Comparison of ENCODE assay signal across 33 cellular contexts in the genomic region with DNA sequence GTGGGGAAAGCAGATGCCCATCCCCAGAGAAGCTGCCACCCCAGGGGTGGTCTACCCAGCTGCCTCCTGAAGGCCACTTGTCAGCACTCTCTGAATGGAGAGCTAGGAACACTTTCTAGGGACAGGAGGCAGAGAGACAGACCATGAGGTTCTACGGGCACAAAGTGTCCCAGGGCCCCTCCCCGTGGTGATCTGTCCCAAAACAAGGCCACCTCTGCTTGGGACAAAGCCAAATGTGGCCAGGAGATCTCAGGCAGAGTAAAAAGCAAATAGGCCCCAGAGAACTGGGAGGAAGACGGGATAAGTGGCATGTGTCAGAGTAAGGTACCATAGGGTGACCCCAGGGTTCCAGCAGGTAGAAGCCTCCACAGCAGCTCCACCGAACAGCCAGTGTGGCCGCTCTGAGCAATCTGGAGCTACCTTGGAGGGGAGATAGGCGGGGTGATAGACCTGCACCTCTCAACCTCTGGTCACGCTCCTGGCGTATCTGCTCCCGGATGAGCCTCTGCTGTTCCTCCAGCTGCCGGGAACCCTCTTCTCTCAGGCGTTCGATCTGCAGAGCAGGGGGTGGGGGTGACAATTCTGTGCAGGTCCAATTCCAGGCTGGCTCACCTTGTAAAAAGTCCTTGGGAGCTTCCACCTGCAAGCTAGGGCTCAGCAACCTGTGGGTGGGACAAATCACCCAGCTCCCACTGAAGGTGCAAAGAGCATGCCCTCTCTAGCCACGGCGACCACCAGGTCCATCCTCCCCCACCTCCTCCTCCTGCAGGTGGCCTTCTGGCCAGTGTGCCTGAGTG. TPM values are rescaled to one million over a fixed set of nuclear protein-coding genes. Genes with fewer than 3 reads are reported as not detected.
DNase-seq lines count a peak whose midpoint lies in the region; ATAC-seq, FAIRE-seq and TF ChIP-seq lines count a peak whose summit lies in the region.
"Had no signal": no experiment of that assay in that cellular context is flagged by ENCODE, and none has a peak within 500 bp of the region (broad histone marks: within the 10 kb centered on the region; RNA-seq: fewer than 3 reads in every experiment).

No MANE protein-coding gene starts in this region.

- no peaks in the 10 kb centered on the region for H3K27me3 ChIP-seq in HepG2 (ENCODE audit: control insufficient read depth in 1 of 2, insufficient read depth in 2 of 2, low read length in 2 of 2)
- H3K27me3 ChIP-seq in gastrocnemius medialis = no peaks in the 10 kb centered on the region
- no peaks in the 10 kb centered on the region for H3K27me3 ChIP-seq in thyroid gland
- H3K27me3 ChIP-seq: MG63, SJCRH30 had no signal

- H3K27ac Mint-ChIP-seq in MCF 10A (ENCODE audit: low read depth, unreplicated experiment) = peak overlapping the region; percentile 72
- no peak overlapping the region for H3K27ac Mint-ChIP-seq in activated T-cell treated with anti-CD3 and anti-CD28 coated beads, Interleukin-2, amount 50 U/mL, for 24 hours
- H3K27ac Mint-ChIP-seq: IgD-negative memory B cell had no signal

- intact Hi-C loops in MCF 10A (cut with micrococcal nuclease) = no loop called here
- intact Hi-C loops in HepG2 (cut with micrococcal nuclease; ENCODE audit: unreplicated experiment) = no loop called here
- intact Hi-C loops in gastrocnemius medialis (cut with DNase I; ENCODE audit: low total_unique reads) = no loop called here
- intact Hi-C loops in thyroid gland (cut with DNase I) = loop anchor here (10.0 kb wide), 1 partner anchor 211 kb away; a partner anchor contains a TSS

- in situ Hi-C loops in HepG2 (cut with HindIII; ENCODE audit: extremely low pct_ligation_motif_present, low pct_unique_long_range_greater_than_20kb) (no loop called here), gastrocnemius medialis (cut with MboI; ENCODE audit: low sequenced_read_pairs in 4 of 4) (loop anchor here in 1 of 4 donors (25.0 kb wide), 1 partner anchor 89 kb away; a partner anchor contains a TSS)

- no peak for TF ChIP-seq RAD21 in HepG2 (CRISPR knock-in tag; IDR thresholded peaks at IDR 0.05)

- peaks cover 72% of the 10 kb centered on the region for H3K36me3 Mint-ChIP-seq in MCF 10A (ENCODE audit: insufficient read depth, unreplicated experiment)
- H3K36me3 Mint-ChIP-seq in activated T-cell treated with anti-CD3 and anti-CD28 coated beads, Interleukin-2, amount 50 U/mL, for 24 hours (ENCODE audit: low read depth) = peaks cover 86% of the 10 kb centered on the region
- H3K36me3 Mint-ChIP-seq: IgD-negative memory B cell had no signal

- no peaks in the 10 kb centered on the region for H3K9me3 Mint-ChIP-seq in MCF 10A (ENCODE audit: unreplicated experiment)
- no peaks in the 10 kb centered on the region for H3K9me3 Mint-ChIP-seq in activated T-cell treated with anti-CD3 and anti-CD28 coated beads, Interleukin-2, amount 50 U/mL, for 24 hours
- H3K9me3 Mint-ChIP-seq: activated CD4-positive, alpha-beta T cell treated with anti-CD3 and anti-CD28 coated beads, Interleukin-2, amount 10 ng/mL, durations not matched to agents 7 days and 5 days; activated naive CD4-positive, alpha-beta T cell treated with anti-CD3 and anti-CD28 coated beads, Interleukin-2, amount 10 ng/mL, durations not matched to agents 7 days and 5 days; CD8-positive, alpha-beta memory T cell; IgD-negative memory B cell; neural crest cell had no signal

- H3K4me1 ChIP-seq in HepG2 (ENCODE audit: insufficient read depth, low read length) = no peaks in the 10 kb centered on the region
- H3K4me1 ChIP-seq in gastrocnemius medialis = peaks cover 7 to 10% of the 10 kb centered on the region in 2 donors
- no peaks in the 10 kb centered on the region for H3K4me1 ChIP-seq in thyroid gland
- H3K4me1 ChIP-seq: HAP-1, parathyroid adenoma had no signal

- H3K36me3 ChIP-seq in HepG2 (replicated peaks in 1 of 2; ENCODE audit: control insufficient read depth in 1 of 2, insufficient read depth in 2 of 2, low read length in 2 of 2) (peaks cover 33 to 67% of the 10 kb centered on the region in 2 experiments; a peak in 4 of 5 replicates), gastrocnemius medialis (peaks cover 0 to 79% of the 10 kb centered on the region in 2 donors), thyroid gland (peaks cover 46 to 53% of the 10 kb centered on the region in 2 donors)

- POLR2A ChIA-PET in MCF 10A (lab: Yijun Ruan, JAX) (interaction anchor here (0.5 to 4.2 kb wide), 14 partner anchors 7 to 535 kb away, joined by 3 to 28 read pairs (median 5); a partner anchor contains a TSS), HepG2 (lab: Yijun Ruan, JAX) (no interaction called here)

- 90% methylated on average over 7 of the region's 14 CpGs for whole genome bisulfite sequencing in HepG2 (ENCODE audit: low lambda C conversion rate)
- 97 to 98% methylated on average over 12 to 14 of the region's 14 CpGs for WGBS in thyroid gland, 2 donors

- H3K4me3 ChIP-seq in HepG2 (replicated peaks in 1 of 3; ENCODE audit: insufficient read depth in 1 of 3, low read depth in 2 of 3, low read length in 3 of 3) = no peak overlapping the region
- H3K4me3 ChIP-seq in gastrocnemius medialis = no peak overlapping the region
- no peak overlapping the region for H3K4me3 ChIP-seq in thyroid gland (replicated peaks in 1 of 3)
- H3K4me3 ChIP-seq: HAP-1, MG63, SJCRH30 had no signal

- H3K79me2 ChIP-seq in HepG2 (ENCODE audit: insufficient read depth, low read length) = no peaks in the 10 kb centered on the region

- no peaks in the 10 kb centered on the region for H3K9me3 ChIP-seq in HepG2 (ENCODE audit: low read length)
- H3K9me3 ChIP-seq in gastrocnemius medialis = no peaks in the 10 kb centered on the region
- H3K9me3 ChIP-seq in thyroid gland = no peaks in the 10 kb centered on the region
- H3K9me3 ChIP-seq: HAP-1, MG63, SJCRH30 had no signal

- TF ChIP-seq CTCF in C4-2B (conservative IDR thresholded peaks at IDR 0.05) (no peak), MCF 10A (IDR thresholded peaks at IDR 0.05; ENCODE audit: unreplicated experiment) (no peak), HepG2 (CRISPR knock-in tag; IDR thresholded peaks at IDR 0.05) (no peak), gastrocnemius medialis (IDR thresholded peaks at IDR 0.05 in 4 of 5, conservative IDR thresholded peaks at IDR 0.05 in 1 of 5) (no peak), thyroid gland (IDR thresholded peaks at IDR 0.05) (no peak)

- TF ChIP-seq EP300 in HepG2 (IDR thresholded peaks at IDR 0.05; ENCODE audit: low read depth in 2 of 2, low read length in 2 of 2) (no peak), HepG2 (CRISPR knock-in tag; IDR thresholded peaks at IDR 0.05; ENCODE audit: borderline replicate concordance) (no peak)

- CTCF ChIA-PET in MCF 10A (lab: Yijun Ruan, JAX) = interaction anchor here (0.5 to 2.4 kb wide), 15 partner anchors 9 to 1975 kb away, joined by 3 to 18 read pairs (median 3); a partner anchor contains a TSS
- CTCF ChIA-PET in HepG2 (lab: Yijun Ruan, JAX; ENCODE audit: low intra/inter-chr PET ratio, low total read pairs) = no interaction called here

- DNase-seq in MCF 10A (ENCODE audit: unreplicated experiment) (no peak), HepG2 (ENCODE audit: low spot score) (no peak), gastrocnemius medialis (no peak), thyroid gland (no peak)
- DNase-seq in activated T-cell treated with anti-CD3 and anti-CD28 coated beads, Interleukin-2, amount 50 U/mL, for 24 hours = no peak
- DNase-seq: amygdala; effector CD8-positive, alpha-beta T cell; erythroblast; left ventricle myocardium superior; midbrain; NCI-H1417; NCI-H2029 treated with DMSO at 0.1 percent for 48 hours; NCI-H2227 treated with DMSO at 0.1 percent for 48 hours; right cardiac atrium; SJCRH30; stimulated activated CD4-positive, alpha-beta T cell treated with anti-CD3 and anti-CD28 coated beads, Interleukin-4, amount 100 ng/mL, for 4 hours; stimulated activated naive CD4-positive, alpha-beta T cell; T1000; WERI-Rb-1 had no signal

- no peaks in the 10 kb centered on the region for H3K27me3 Mint-ChIP-seq in MCF 10A (ENCODE audit: insufficient read depth, unreplicated experiment)
- no peaks in the 10 kb centered on the region for H3K27me3 Mint-ChIP-seq in activated T-cell treated with anti-CD3 and anti-CD28 coated beads, Interleukin-2, amount 50 U/mL, for 24 hours
- H3K27me3 Mint-ChIP-seq: activated CD4-positive, alpha-beta T cell treated with anti-CD3 and anti-CD28 coated beads, Interleukin-2, amount 10 ng/mL, durations not matched to agents 7 days and 5 days; activated naive CD4-positive, alpha-beta T cell treated with anti-CD3 and anti-CD28 coated beads, Interleukin-2, amount 10 ng/mL, durations not matched to agents 7 days and 5 days; IgD-negative memory B cell had no signal

- ATAC-seq in HepG2 (no peak), gastrocnemius medialis (peak in 1 of 2 donors; percentile 34), HG03108 (IDR thresholded peaks at IDR 0.05; ENCODE audit: unreplicated experiment) (no peak), GM19023 (IDR thresholded peaks at IDR 0.05; ENCODE audit: unreplicated experiment) (no peak)
- ATAC-seq: left ventricle myocardium superior had no signal

- no peak for FAIRE-seq in HepG2 (lab: Jason Lieb, UNC)
- FAIRE-seq: A204.1, frontal cortex, GM12891 had no signal

- peak overlapping the region; percentile 72 for H3K27ac ChIP-seq in C4-2B
- no peak overlapping the region for H3K27ac ChIP-seq in HepG2 (ENCODE audit: extremely low read length, insufficient read depth, low read length)
- H3K27ac ChIP-seq in gastrocnemius medialis = peak overlapping the region; percentile 18 to 70 (median 48)
- no peak overlapping the region for H3K27ac ChIP-seq in thyroid gland
- H3K27ac ChIP-seq: parathyroid adenoma, SJCRH30, WERI-Rb-1 had no signal

- H4K20me1 ChIP-seq in HepG2 (ENCODE audit: insufficient read depth, low read length) = no peaks in the 10 kb centered on the region

- peaks cover 19% of the 10 kb centered on the region for H3K4me1 Mint-ChIP-seq in MCF 10A (ENCODE audit: insufficient read depth, unreplicated experiment)
- peaks cover 9% of the 10 kb centered on the region for H3K4me1 Mint-ChIP-seq in activated T-cell treated with anti-CD3 and anti-CD28 coated beads, Interleukin-2, amount 50 U/mL, for 24 hours (ENCODE audit: low read depth)
- H3K4me1 Mint-ChIP-seq: IgD-negative memory B cell, neural crest cell had no signal

- H3K4me2 ChIP-seq in HepG2 (ENCODE audit: low read depth, low read length) = no peak overlapping the region

- no peak for TF ChIP-seq POLR2A in HepG2 (IDR thresholded peaks at IDR 0.05; ENCODE audit: insufficient read depth in 1 of 2, low read depth in 2 of 2, low read length in 2 of 2)
- no peak for TF ChIP-seq POLR2A in gastrocnemius medialis (IDR thresholded peaks at IDR 0.05)
- no peak for TF ChIP-seq POLR2A in thyroid gland (IDR thresholded peaks at IDR 0.05)

- BruUV-seq in MCF 10A (replicated peaks; lab: Mats Ljungman, UMichigan) = no TSS peak
- BruUV-seq in HepG2 (replicated peaks; lab: Mats Ljungman, UMichigan) = no TSS peak

- no peak overlapping the region for H3K9ac ChIP-seq in HepG2 (ENCODE audit: insufficient read depth, low read depth, low read length)
- H3K9ac ChIP-seq: parathyroid adenoma had no signal

- H2AFZ ChIP-seq in HepG2 (ENCODE audit: low read length) = no peak overlapping the region
- H2AFZ ChIP-seq: parathyroid adenoma had no signal

- H3K4me3 Mint-ChIP-seq in MCF 10A (ENCODE audit: unreplicated experiment) = peak overlapping the region; percentile 57
- no peak overlapping the region for H3K4me3 Mint-ChIP-seq in activated T-cell treated with anti-CD3 and anti-CD28 coated beads, Interleukin-2, amount 50 U/mL, for 24 hours
- H3K4me3 Mint-ChIP-seq: activated CD4-positive, alpha-beta T cell treated with anti-CD3 and anti-CD28 coated beads, Interleukin-2, amount 10 ng/mL, durations not matched to agents 7 days and 5 days; activated naive CD4-positive, alpha-beta T cell treated with anti-CD3 and anti-CD28 coated beads, Interleukin-2, amount 10 ng/mL, durations not matched to agents 7 days and 5 days; IgD-negative memory B cell; neural crest cell had no signal

RNA-seq across cellular contexts. Expression of a gene that starts 6.2 kb away (rescaled TPM):
- total RNA-seq in MCF 10A (2022) = 0.26 and 0.52 TPM in 2 replicates
- total RNA-seq in HepG2 (2016; rRNA removed; fragmentation: Illumina TruSeq; extraction: Trizol) = 0.34 and 0.51 TPM in 2 replicates
- not detected in 2 replicates for total RNA-seq in HepG2 (2016; cell fraction: cytosol; rRNA removed; fragmentation: Illumina TruSeq; extraction: Trizol; ENCODE audit: low read depth)
- 0.24 and 0.67 TPM in 2 replicates for total RNA-seq in HepG2 (2016; cell fraction: insoluble cytoplasmic fraction; rRNA removed; fragmentation: Illumina TruSeq; extraction: Trizol)
- total RNA-seq in HepG2 (2016; cell fraction: membrane; rRNA removed; fragmentation: Illumina TruSeq; extraction: Trizol) = 0.12 and 0.14 TPM in 2 replicates
- total RNA-seq in HepG2 (2016; cell fraction: nucleus; rRNA removed; fragmentation: Illumina TruSeq; extraction: Trizol) = 0.97 and 1.1 TPM in 2 replicates
- 1.0 and 1.1 TPM in 2 replicates for polyA plus RNA-seq in HepG2 (2011; rRNA removed)
- polyA plus RNA-seq in HepG2 (2011; cell fraction: cytosol; rRNA removed) = 0.38 and 0.59 TPM in 2 replicates
- polyA plus RNA-seq in HepG2 (2011; cell fraction: nucleus; rRNA removed) = 2.6 and 3.2 TPM in 2 replicates
- 1.3 and 1.5 TPM in 2 replicates for polyA plus RNA-seq in HepG2 (2012)
- not detected in 2 replicates for polyA plus RNA-seq in HepG2 (2016; cell fraction: cytosol; fragmentation: Illumina TruSeq; extraction: Trizol; ENCODE audit: low read depth)
- polyA plus RNA-seq in HepG2 (2016; cell fraction: insoluble cytoplasmic fraction; fragmentation: Illumina TruSeq; extraction: Trizol; ENCODE audit: low read depth) = 0.23 and 0.52 TPM in 2 replicates
- 0.17 and 0.19 TPM in 2 replicates for polyA plus RNA-seq in HepG2 (2016; cell fraction: membrane; fragmentation: Illumina TruSeq; extraction: Trizol; ENCODE audit: low read depth)
- 1.7 and 2.1 TPM in 2 replicates for polyA plus RNA-seq in HepG2 (2016; cell fraction: nucleus; fragmentation: Illumina TruSeq; extraction: Trizol; ENCODE audit: insufficient read depth, low read depth)
- polyA minus RNA-seq in HepG2 (2011; rRNA and poly(A)+ RNA removed; ENCODE audit: low replicate concordance) = 1.5 and 2.1 TPM in 2 replicates
- polyA minus RNA-seq in HepG2 (2011; cell fraction: cytosol; rRNA and poly(A)+ RNA removed) = 0.26 and 0.30 TPM in 2 replicates
- polyA minus RNA-seq in HepG2 (2011; cell fraction: nucleus; rRNA and poly(A)+ RNA removed) = 2.8 and 3.6 TPM in 2 replicates
- total RNA-seq in gastrocnemius medialis = under 1 TPM in 2 of 4 donors, not detected in 2; 0.09 to 0.49 TPM
- total RNA-seq in thyroid gland = under 1 TPM in 3 of 4 donors, not detected in 1; 0.13 to 0.79 (median 0.22) TPM
- total RNA-seq: frontal cortex, left ventricle myocardium superior had no signal

RNA-seq across cellular contexts. Expression of a gene that starts 12.1 kb away (rescaled TPM):
- total RNA-seq in MCF 10A (2022) = 7.2 and 8.2 TPM in 2 replicates
- 92.4 and 93.1 TPM in 2 replicates for total RNA-seq in HepG2 (2016; rRNA removed; fragmentation: Illumina TruSeq; extraction: Trizol)
- 106 and 198 TPM in 2 replicates for total RNA-seq in HepG2 (2016; cell fraction: cytosol; rRNA removed; fragmentation: Illumina TruSeq; extraction: Trizol; ENCODE audit: low read depth)
- total RNA-seq in HepG2 (2016; cell fraction: insoluble cytoplasmic fraction; rRNA removed; fragmentation: Illumina TruSeq; extraction: Trizol) = 92.8 and 98.5 TPM in 2 replicates
- total RNA-seq in HepG2 (2016; cell fraction: membrane; rRNA removed; fragmentation: Illumina TruSeq; extraction: Trizol) = 116 and 181 TPM in 2 replicates
- 33.3 and 38.5 TPM in 2 replicates for total RNA-seq in HepG2 (2016; cell fraction: nucleus; rRNA removed; fragmentation: Illumina TruSeq; extraction: Trizol)
- polyA plus RNA-seq in HepG2 (2011; rRNA removed) = 51.5 and 55.8 TPM in 2 replicates
- 71.1 and 107 TPM in 2 replicates for polyA plus RNA-seq in HepG2 (2011; cell fraction: cytosol; rRNA removed)
- 36.7 and 39.2 TPM in 2 replicates for polyA plus RNA-seq in HepG2 (2011; cell fraction: nucleus; rRNA removed)
- polyA plus RNA-seq in HepG2 (2012) = 23.3 and 24.8 TPM in 2 replicates
- polyA plus RNA-seq in HepG2 (2016; cell fraction: cytosol; fragmentation: Illumina TruSeq; extraction: Trizol; ENCODE audit: low read depth) = 113 and 197 TPM in 2 replicates
- 83.4 and 86.6 TPM in 2 replicates for polyA plus RNA-seq in HepG2 (2016; cell fraction: insoluble cytoplasmic fraction; fragmentation: Illumina TruSeq; extraction: Trizol; ENCODE audit: low read depth)
- 98.6 and 148 TPM in 2 replicates for polyA plus RNA-seq in HepG2 (2016; cell fraction: membrane; fragmentation: Illumina TruSeq; extraction: Trizol; ENCODE audit: low read depth)
- polyA plus RNA-seq in HepG2 (2016; cell fraction: nucleus; fragmentation: Illumina TruSeq; extraction: Trizol; ENCODE audit: insufficient read depth, low read depth) = 46.0 and 55.2 TPM in 2 replicates
- 37.3 and 70.3 TPM in 2 replicates for polyA minus RNA-seq in HepG2 (2011; rRNA and poly(A)+ RNA removed; ENCODE audit: low replicate concordance)
- polyA minus RNA-seq in HepG2 (2011; cell fraction: cytosol; rRNA and poly(A)+ RNA removed) = 16.0 and 18.6 TPM in 2 replicates
- polyA minus RNA-seq in HepG2 (2011; cell fraction: nucleus; rRNA and poly(A)+ RNA removed) = 13.9 and 15.3 TPM in 2 replicates
- 10 to 100 TPM in 3 of 4 donors, under 1 TPM in 1; 0.49 to 16.9 (median 14.4) TPM for total RNA-seq in gastrocnemius medialis
- 10 to 100 TPM; 17.1 to 73.4 (median 34.7) TPM for total RNA-seq in thyroid gland
- total RNA-seq: SJCRH30 had no signal

RNA-seq across cellular contexts. Expression of a gene that starts 20.9 kb away (rescaled TPM):
- 31.8 and 36.1 TPM in 2 replicates for total RNA-seq in MCF 10A (2022)
- 10.5 and 19.5 TPM in 2 replicates for total RNA-seq in HepG2 (2016; rRNA removed; fragmentation: Illumina TruSeq; extraction: Trizol)
- total RNA-seq in HepG2 (2016; cell fraction: cytosol; rRNA removed; fragmentation: Illumina TruSeq; extraction: Trizol; ENCODE audit: low read depth) = 18.0 and 20.7 TPM in 2 replicates
- 7.9 and 18.6 TPM in 2 replicates for total RNA-seq in HepG2 (2016; cell fraction: insoluble cytoplasmic fraction; rRNA removed; fragmentation: Illumina TruSeq; extraction: Trizol)
- total RNA-seq in HepG2 (2016; cell fraction: membrane; rRNA removed; fragmentation: Illumina TruSeq; extraction: Trizol) = 10.4 and 11.1 TPM in 2 replicates
- 22.7 and 25.4 TPM in 2 replicates for total RNA-seq in HepG2 (2016; cell fraction: nucleus; rRNA removed; fragmentation: Illumina TruSeq; extraction: Trizol)
- 16.8 and 18.2 TPM in 2 replicates for polyA plus RNA-seq in HepG2 (2011; rRNA removed)
- polyA plus RNA-seq in HepG2 (2011; cell fraction: cytosol; rRNA removed) = 17.5 and 19.5 TPM in 2 replicates
- 16.1 and 22.7 TPM in 2 replicates for polyA plus RNA-seq in HepG2 (2011; cell fraction: nucleus; rRNA removed)
- polyA plus RNA-seq in HepG2 (2012) = 19.5 and 21.1 TPM in 2 replicates
- 5.8 and 6.1 TPM in 2 replicates for polyA plus RNA-seq in HepG2 (2016; cell fraction: cytosol; fragmentation: Illumina TruSeq; extraction: Trizol; ENCODE audit: low read depth)
- 15.7 and 17.8 TPM in 2 replicates for polyA plus RNA-seq in HepG2 (2016; cell fraction: insoluble cytoplasmic fraction; fragmentation: Illumina TruSeq; extraction: Trizol; ENCODE audit: low read depth)
- 11.2 and 11.3 TPM in 2 replicates for polyA plus RNA-seq in HepG2 (2016; cell fraction: membrane; fragmentation: Illumina TruSeq; extraction: Trizol; ENCODE audit: low read depth)
- 60.2 and 62.0 TPM in 2 replicates for polyA plus RNA-seq in HepG2 (2016; cell fraction: nucleus; fragmentation: Illumina TruSeq; extraction: Trizol; ENCODE audit: insufficient read depth, low read depth)
- polyA minus RNA-seq in HepG2 (2011; rRNA and poly(A)+ RNA removed; ENCODE audit: low replicate concordance) = 12.7 and 29.0 TPM in 2 replicates
- polyA minus RNA-seq in HepG2 (2011; cell fraction: cytosol; rRNA and poly(A)+ RNA removed) = 12.9 and 13.8 TPM in 2 replicates
- 10.2 and 11.7 TPM in 2 replicates for polyA minus RNA-seq in HepG2 (2011; cell fraction: nucleus; rRNA and poly(A)+ RNA removed)
- total RNA-seq in gastrocnemius medialis = 10 to 100 TPM; 12.7 to 55.3 (median 19.6) TPM
- total RNA-seq in thyroid gland = 10 to 100 TPM; 29.2 to 39.8 (median 31.7) TPM

RNA-seq across cellular contexts. Expression of a gene that starts 31.0 kb away (rescaled TPM):
- 19.2 and 19.9 TPM in 2 replicates for total RNA-seq in MCF 10A (2022)
- 19.2 and 23.3 TPM in 2 replicates for total RNA-seq in HepG2 (2016; rRNA removed; fragmentation: Illumina TruSeq; extraction: Trizol)
- total RNA-seq in HepG2 (2016; cell fraction: cytosol; rRNA removed; fragmentation: Illumina TruSeq; extraction: Trizol; ENCODE audit: low read depth) = 8.3 and 9.4 TPM in 2 replicates
- 18.8 and 22.2 TPM in 2 replicates for total RNA-seq in HepG2 (2016; cell fraction: insoluble cytoplasmic fraction; rRNA removed; fragmentation: Illumina TruSeq; extraction: Trizol)
- 14.4 and 14.9 TPM in 2 replicates for total RNA-seq in HepG2 (2016; cell fraction: membrane; rRNA removed; fragmentation: Illumina TruSeq; extraction: Trizol)
- 20.2 and 21.1 TPM in 2 replicates for total RNA-seq in HepG2 (2016; cell fraction: nucleus; rRNA removed; fragmentation: Illumina TruSeq; extraction: Trizol)
- polyA plus RNA-seq in HepG2 (2011; rRNA removed) = 44.0 and 55.3 TPM in 2 replicates
- 40.1 and 40.5 TPM in 2 replicates for polyA plus RNA-seq in HepG2 (2011; cell fraction: cytosol; rRNA removed)
- polyA plus RNA-seq in HepG2 (2011; cell fraction: nucleus; rRNA removed) = 167 and 208 TPM in 2 replicates
- polyA plus RNA-seq in HepG2 (2012) = 19.2 and 22.5 TPM in 2 replicates
- 6.8 and 9.0 TPM in 2 replicates for polyA plus RNA-seq in HepG2 (2016; cell fraction: cytosol; fragmentation: Illumina TruSeq; extraction: Trizol; ENCODE audit: low read depth)
- polyA plus RNA-seq in HepG2 (2016; cell fraction: insoluble cytoplasmic fraction; fragmentation: Illumina TruSeq; extraction: Trizol; ENCODE audit: low read depth) = 21.3 TPM in 2 replicates
- 11.2 and 14.4 TPM in 2 replicates for polyA plus RNA-seq in HepG2 (2016; cell fraction: membrane; fragmentation: Illumina TruSeq; extraction: Trizol; ENCODE audit: low read depth)
- 60.8 and 65.3 TPM in 2 replicates for polyA plus RNA-seq in HepG2 (2016; cell fraction: nucleus; fragmentation: Illumina TruSeq; extraction: Trizol; ENCODE audit: insufficient read depth, low read depth)
- polyA minus RNA-seq in HepG2 (2011; rRNA and poly(A)+ RNA removed; ENCODE audit: low replicate concordance) = 25.9 and 65.3 TPM in 2 replicates
- 7.5 and 9.9 TPM in 2 replicates for polyA minus RNA-seq in HepG2 (2011; cell fraction: cytosol; rRNA and poly(A)+ RNA removed)
- 24.6 and 30.2 TPM in 2 replicates for polyA minus RNA-seq in HepG2 (2011; cell fraction: nucleus; rRNA and poly(A)+ RNA removed)
- 10 to 100 TPM; 11.4 to 18.9 (median 14.7) TPM for total RNA-seq in gastrocnemius medialis
- 10 to 100 TPM; 21.7 to 37.8 (median 22.3) TPM for total RNA-seq in thyroid gland

RNA-seq across cellular contexts. Expression of a gene that starts 31.3 kb away (rescaled TPM):
- total RNA-seq in MCF 10A (2022) (55.1 and 58.1 TPM in 2 replicates), HepG2 (2016; rRNA removed; fragmentation: Illumina TruSeq; extraction: Trizol) (26.5 and 30.2 TPM in 2 replicates), gastrocnemius medialis (10 to 100 TPM in 2 of 4 donors, 1 to 10 TPM in 2; 5.3 to 25.0 (median 11.4) TPM), thyroid gland (10 to 100 TPM; 21.6 to 51.9 (median 45.8) TPM)
- total RNA-seq in HepG2 (2016; cell fraction: cytosol; rRNA removed; fragmentation: Illumina TruSeq; extraction: Trizol; ENCODE audit: low read depth) = 6.4 and 7.8 TPM in 2 replicates
- 30.1 and 30.4 TPM in 2 replicates for total RNA-seq in HepG2 (2016; cell fraction: insoluble cytoplasmic fraction; rRNA removed; fragmentation: Illumina TruSeq; extraction: Trizol)
- total RNA-seq in HepG2 (2016; cell fraction: membrane; rRNA removed; fragmentation: Illumina TruSeq; extraction: Trizol) = 7.4 and 8.6 TPM in 2 replicates
- 17.9 and 19.3 TPM in 2 replicates for total RNA-seq in HepG2 (2016; cell fraction: nucleus; rRNA removed; fragmentation: Illumina TruSeq; extraction: Trizol)
- polyA plus RNA-seq in HepG2 (2011; rRNA removed) = 22.2 and 23.0 TPM in 2 replicates
- polyA plus RNA-seq in HepG2 (2011; cell fraction: cytosol; rRNA removed) = 25.4 and 31.1 TPM in 2 replicates
- polyA plus RNA-seq in HepG2 (2011; cell fraction: nucleus; rRNA removed) = 71.0 and 88.9 TPM in 2 replicates
- 15.6 and 17.8 TPM in 2 replicates for polyA plus RNA-seq in HepG2 (2012)
- 4.4 TPM in 2 replicates for polyA plus RNA-seq in HepG2 (2016; cell fraction: cytosol; fragmentation: Illumina TruSeq; extraction: Trizol; ENCODE audit: low read depth)
- 27.5 and 28.1 TPM in 2 replicates for polyA plus RNA-seq in HepG2 (2016; cell fraction: insoluble cytoplasmic fraction; fragmentation: Illumina TruSeq; extraction: Trizol; ENCODE audit: low read depth)
- polyA plus RNA-seq in HepG2 (2016; cell fraction: membrane; fragmentation: Illumina TruSeq; extraction: Trizol; ENCODE audit: low read depth) = 3.8 and 5.1 TPM in 2 replicates
- polyA plus RNA-seq in HepG2 (2016; cell fraction: nucleus; fragmentation: Illumina TruSeq; extraction: Trizol; ENCODE audit: insufficient read depth, low read depth) = 36.5 and 39.9 TPM in 2 replicates
- polyA minus RNA-seq in HepG2 (2011; rRNA and poly(A)+ RNA removed; ENCODE audit: low replicate concordance) = 9.9 and 24.8 TPM in 2 replicates
- polyA minus RNA-seq in HepG2 (2011; cell fraction: cytosol; rRNA and poly(A)+ RNA removed) = 5.3 and 10.7 TPM in 2 replicates
- polyA minus RNA-seq in HepG2 (2011; cell fraction: nucleus; rRNA and poly(A)+ RNA removed) = 27.2 and 33.7 TPM in 2 replicates

Comparison
In these comparisons a context has a peak if more than half of its experiments do, and no peak if none do; other contexts are left out.
1. H3K27ac ChIP-seq: peak in C4-2B (single experiment) and gastrocnemius medialis (4 of 4); none in HepG2 (single experiment) and thyroid gland (0 of 3).